In the genomic region with DNA sequence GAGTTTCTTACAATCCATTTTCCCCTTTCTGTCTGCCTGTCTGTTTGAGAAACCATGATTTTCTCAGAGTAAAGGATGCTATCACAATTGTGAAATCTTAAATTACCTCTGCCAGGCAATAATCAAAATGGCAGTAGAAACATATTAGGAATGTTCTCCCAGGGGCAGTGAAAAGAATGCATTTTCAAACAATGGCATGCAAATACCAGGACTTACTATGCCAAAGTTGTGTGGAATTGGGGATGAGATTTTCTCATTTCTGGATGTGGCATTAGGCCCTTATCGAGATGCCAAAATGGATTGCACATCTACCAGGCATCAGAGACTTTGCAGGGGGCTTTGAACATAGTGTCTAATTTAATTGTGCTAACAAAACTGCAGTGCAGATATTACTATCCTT, we compare ENCODE assay signal across 25 cellular contexts.
"Had no signal": no experiment of that assay in that cellular context is flagged by ENCODE, and none has a peak within 500 bp of the region (broad histone marks: within the 10 kb centered on the region; RNA-seq: fewer than 3 reads in every experiment).

No MANE protein-coding gene starts in this region.

- H3K9me3 ChIP-seq: esophagus squamous epithelium, prostate gland, stomach had no signal

- H3K4me2 ChIP-seq: neural progenitor cell had no signal

- H3K9me3 Mint-ChIP-seq: activated B cell treated with CpG ODN at 0.5 μM for 24 hours had no signal

- H3K4me1 ChIP-seq: esophagus squamous epithelium, neural progenitor cell, prostate gland, stomach had no signal

- H3K27me3 ChIP-seq: esophagus squamous epithelium, neural progenitor cell, stomach had no signal

- H3K36me3 Mint-ChIP-seq: neural progenitor cell had no signal

- H3K27ac ChIP-seq: esophagus squamous epithelium, neural progenitor cell, prostate gland, skin epidermis, stomach had no signal

- H3K4me1 Mint-ChIP-seq: activated B cell treated with CpG ODN at 0.5 μM for 24 hours; activated naive CD4-positive, alpha-beta T cell treated with anti-CD3 and anti-CD28 coated beads, Interleukin-2, amount 10 ng/mL, durations not matched to agents 7 days and 5 days had no signal

- H3K27me3 Mint-ChIP-seq: activated B cell treated with CpG ODN at 0.5 μM for 24 hours; activated naive CD4-positive, alpha-beta T cell treated with anti-CD3 and anti-CD28 coated beads, Interleukin-2, amount 10 ng/mL, durations not matched to agents 7 days and 5 days; activated naive CD8-positive, alpha-beta T cell treated with anti-CD3 and anti-CD28 coated beads, Interleukin-2, amount 50 U/mL, for 24 hours; activated T-cell treated with anti-CD3 and anti-CD28 coated beads, Interleukin-2, amount 50 U/mL, for 24 hours had no signal

- H3K4me3 Mint-ChIP-seq: activated B cell treated with CpG ODN at 0.5 μM for 24 hours; activated CD8-positive, alpha-beta T cell treated with anti-CD3 and anti-CD28 coated beads, Interleukin-2, amount 10 ng/mL, durations not matched to agents 7 days and 5 days; activated naive CD4-positive, alpha-beta T cell treated with anti-CD3 and anti-CD28 coated beads, Interleukin-2, amount 10 ng/mL, durations not matched to agents 7 days and 5 days; activated naive CD8-positive, alpha-beta T cell treated with anti-CD3 and anti-CD28 coated beads, Interleukin-2, amount 50 U/mL, for 24 hours; activated T-cell treated with anti-CD3 and anti-CD28 coated beads, Interleukin-2, amount 50 U/mL, for 24 hours; dendritic cell treated with granulocyte-macrophage colony-stimulating factor and Interleukin-4, amounts not matched to agents 40 ng/mL and 50 ng/mL, for 4 days; neural progenitor cell had no signal

- H3K27ac Mint-ChIP-seq: activated B cell treated with CpG ODN at 0.5 μM for 24 hours; activated CD8-positive, alpha-beta T cell treated with anti-CD3 and anti-CD28 coated beads, Interleukin-2, amount 10 ng/mL, durations not matched to agents 7 days and 5 days; activated naive CD4-positive, alpha-beta T cell treated with anti-CD3 and anti-CD28 coated beads, Interleukin-2, amount 10 ng/mL, durations not matched to agents 7 days and 5 days; activated T-cell treated with anti-CD3 and anti-CD28 coated beads, Interleukin-2, amount 50 U/mL, for 24 hours; dendritic cell treated with granulocyte-macrophage colony-stimulating factor and Interleukin-4, amounts not matched to agents 40 ng/mL and 50 ng/mL, for 4 days had no signal

- ATAC-seq: activated CD8-positive, alpha-beta T cell treated with anti-CD3 and anti-CD28 coated beads, Interleukin-2, amount 10 ng/mL, durations not matched to agents 7 days and 5 days; activated naive CD8-positive, alpha-beta T cell treated with anti-CD3 and anti-CD28 coated beads, Interleukin-2, amount 50 U/mL, for 24 hours; left ventricle myocardium superior; right cardiac atrium had no signal

- DNase-seq: activated B cell treated with CpG ODN at 0.5 μM for 24 hours; activated CD4-positive, alpha-beta T cell treated with anti-CD3 and anti-CD28 coated beads for 4 hours; activated CD8-positive, alpha-beta T cell treated with anti-CD3 and anti-CD28 coated beads, Interleukin-2, amount 10 ng/mL, durations not matched to agents 7 days and 5 days; activated effector memory CD4-positive, alpha-beta T cell treated with Interleukin-2 at 50 U/mL for 16 hours; activated naive CD4-positive, alpha-beta T cell treated with anti-CD3 and anti-CD28 coated beads, Interleukin-2, amount 10 ng/mL, durations not matched to agents 7 days and 5 days; activated naive CD8-positive, alpha-beta T cell treated with anti-CD3 and anti-CD28 coated beads, Interleukin-2, amount 50 U/mL, for 24 hours; activated T-cell treated with anti-CD3 and anti-CD28 coated beads, Interleukin-2, amount 50 U/mL, for 24 hours; aorta; effector CD8-positive, alpha-beta T cell; esophagus squamous epithelium; foreskin melanocyte; glutamatergic neuron; kidney glomerular epithelial cell; left ventricle myocardium superior; right cardiac atrium; stimulated activated CD4-positive, alpha-beta T cell treated with anti-CD3 and anti-CD28 coated beads, Interleukin-15, amount 100 ng/mL, for 24 hours; stimulated activated CD4-positive, alpha-beta T cell treated with anti-CD3 and anti-CD28 coated beads, Interleukin-4, amount 100 ng/mL, for 1 hour; stomach; T-helper 1 cell; T-helper 9 cell; trophoblast cell had no signal

- H3K4me3 ChIP-seq: esophagus squamous epithelium, neural progenitor cell, prostate gland, skin epidermis, stomach had no signal

- H3K36me3 ChIP-seq: esophagus squamous epithelium, neural progenitor cell, prostate gland, stomach had no signal

- H2AFZ ChIP-seq: neural progenitor cell had no signal
